ENCODE assay signal across 17 cellular contexts in the genomic region with DNA sequence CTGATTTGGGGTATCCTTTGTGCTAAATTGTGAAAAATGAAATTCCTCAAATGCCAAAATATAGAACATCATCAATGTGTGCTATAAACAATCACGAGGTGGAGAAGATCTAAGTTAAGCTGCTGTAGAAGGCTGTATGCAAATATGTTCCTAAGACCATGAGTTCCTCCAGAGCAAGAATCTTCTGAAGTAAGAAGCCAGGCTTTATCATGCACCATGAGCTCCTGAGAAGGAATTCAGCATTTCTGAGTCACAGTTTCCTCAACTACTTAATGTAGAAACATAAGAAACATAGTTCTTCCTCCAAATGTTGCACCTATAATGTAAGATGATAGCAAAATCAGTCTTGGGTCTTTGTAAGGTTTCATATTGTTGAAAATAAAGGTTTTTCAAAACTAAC.
DNase-seq lines count a peak whose midpoint lies in the region; ATAC-seq and TF ChIP-seq lines count a peak whose summit lies in the region.
"Had no signal": no experiment of that assay in that cellular context is flagged by ENCODE, and none has a peak within 500 bp of the region (broad histone marks: within the 10 kb centered on the region; RNA-seq: fewer than 3 reads in every experiment).

No MANE protein-coding gene starts in this region.

- H3K27me3 ChIP-seq in HUES6 (ENCODE audit: control insufficient read depth, insufficient read depth, low read length) (no peaks in the 10 kb centered on the region), brain microvascular endothelial cell (replicated peaks) (no peaks in the 10 kb centered on the region), hepatocyte (no peaks in the 10 kb centered on the region), upper lobe of left lung (no peaks in the 10 kb centered on the region)
- H3K27me3 ChIP-seq in CD4-positive, alpha-beta T cell (ENCODE audit: control insufficient read depth, insufficient read depth, low read length): no peaks in the 10 kb centered on the region

- in situ Hi-C loops in brain microvascular endothelial cell (cut with HindIII; ENCODE audit: low pct_ligation_motif_present, low sequenced_read_pairs): no loop called here

- no peak overlapping the region for H3K4me3 Mint-ChIP-seq in CD4-positive, alpha-beta T cell
- H3K4me3 Mint-ChIP-seq: CD8-positive, alpha-beta T cell had no signal

- no peaks in the 10 kb centered on the region for H3K4me1 ChIP-seq in HUES6 (ENCODE audit: control insufficient read depth, insufficient read depth, low read length)
- H3K4me1 ChIP-seq in hepatocyte (ENCODE audit: insufficient read depth): no peaks in the 10 kb centered on the region
- H3K4me1 ChIP-seq in upper lobe of left lung: no peaks in the 10 kb centered on the region
- H3K4me1 ChIP-seq: BE2C had no signal

- TF ChIP-seq EP300 in upper lobe of left lung (IDR thresholded peaks at IDR 0.05): no peak

- no peaks in the 10 kb centered on the region for H3K79me2 ChIP-seq in hepatocyte

- peaks cover 4% of the 10 kb centered on the region for H3K27me3 Mint-ChIP-seq in CD4-positive, alpha-beta T cell

- no peak overlapping the region for H3K4me2 ChIP-seq in hepatocyte

- TF ChIP-seq POLR2A in upper lobe of left lung (IDR thresholded peaks at IDR 0.05): no peak

- H3K4me3 ChIP-seq in HUES6 (ENCODE audit: low read depth, low read length) (no peak overlapping the region), brain microvascular endothelial cell (ENCODE audit: low read depth, low read length) (no peak overlapping the region), hepatocyte (no peak overlapping the region), upper lobe of left lung (no peak overlapping the region)

- no peaks in the 10 kb centered on the region for H3K36me3 Mint-ChIP-seq in CD4-positive, alpha-beta T cell (ENCODE audit: low read depth)
- H3K36me3 Mint-ChIP-seq: CD8-positive, alpha-beta T cell had no signal

- H3K36me3 ChIP-seq in HUES6 (ENCODE audit: control insufficient read depth, insufficient read depth, low read length): no peaks in the 10 kb centered on the region
- H3K36me3 ChIP-seq in brain microvascular endothelial cell (replicated peaks): no peaks in the 10 kb centered on the region
- no peaks in the 10 kb centered on the region for H3K36me3 ChIP-seq in hepatocyte (replicated peaks; ENCODE audit: insufficient read depth, low read depth)
- H3K36me3 ChIP-seq in upper lobe of left lung: no peaks in the 10 kb centered on the region
- H3K36me3 ChIP-seq: BE2C had no signal

- no peak for TF ChIP-seq CTCF in brain microvascular endothelial cell (IDR thresholded peaks at IDR 0.05; ENCODE audit: low read depth, low read length, missing control alignments)
- TF ChIP-seq CTCF in hepatocyte (IDR thresholded peaks at IDR 0.05; ENCODE audit: poor library complexity): no peak
- no peak for TF ChIP-seq CTCF in CD4-positive, alpha-beta T cell (IDR thresholded peaks at IDR 0.05)
- TF ChIP-seq CTCF in upper lobe of left lung (IDR thresholded peaks at IDR 0.05): no peak

- H3K4me1 Mint-ChIP-seq in CD4-positive, alpha-beta T cell (ENCODE audit: low read depth): no peaks in the 10 kb centered on the region

- no peak overlapping the region for H2AFZ ChIP-seq in hepatocyte

- H3K9ac ChIP-seq in HUES6 (ENCODE audit: low read length): no peak overlapping the region

- no peaks in the 10 kb centered on the region for H3K9me3 Mint-ChIP-seq in CD4-positive, alpha-beta T cell
- H3K9me3 Mint-ChIP-seq: CD8-positive, alpha-beta T cell had no signal

- intact Hi-C loops in CD4-positive, alpha-beta T cell (cut with DNase I, micrococcal nuclease): loop anchor here (10.0 kb wide), 2 partner anchors 521 to 1131 kb away; no protein-coding TSS in a partner anchor

- ATAC-seq in CD4-positive, alpha-beta T cell (ENCODE audit: poor library complexity): no peak
- ATAC-seq in GM18870 (IDR thresholded peaks at IDR 0.05; ENCODE audit: unreplicated experiment) (no peak), upper lobe of left lung (ENCODE audit: low FRiP score in 2 of 2) (no peak)
- ATAC-seq: CD8-positive, alpha-beta T cell had no signal

- CTCF ChIA-PET in CD4-positive, alpha-beta T cell (lab: Charles Lee): no interaction called here

- H3K9me2 ChIP-seq in hepatocyte (replicated peaks; ENCODE audit: insufficient read depth): no peaks in the 10 kb centered on the region

- DNase-seq in brain microvascular endothelial cell (peak; percentile 40), hepatocyte (ENCODE audit: low spot score) (peak; percentile 9), NCI-H2107 (lab: John Stamatoyannopoulos, UW) (no peak), upper lobe of left lung (no peak)
- DNase-seq in CD4-positive, alpha-beta T cell: no peak
- DNase-seq: ACHN; BE2C; CD8-positive, alpha-beta T cell; DND-41; NCI-H1436; NCI-H2081; NCI-H226; NCI-H526 treated with DMSO at 0.1 percent for 48 hours; OCI-M1; RPMI8226 had no signal

- POLR2A ChIA-PET in CD4-positive, alpha-beta T cell (lab: Charles Lee): no interaction called here

- H3K27ac Mint-ChIP-seq in CD4-positive, alpha-beta T cell: no peak overlapping the region
- H3K27ac Mint-ChIP-seq: CD8-positive, alpha-beta T cell had no signal

- H3K9me3 ChIP-seq in HUES6 (ENCODE audit: control insufficient read depth, insufficient read depth, low read depth, low read length) (peaks cover 19% of the 10 kb centered on the region), hepatocyte (ENCODE audit: low read depth) (no peaks in the 10 kb centered on the region), upper lobe of left lung (no peaks in the 10 kb centered on the region)
- no peaks in the 10 kb centered on the region for H3K9me3 ChIP-seq in CD4-positive, alpha-beta T cell (ENCODE audit: control insufficient read depth, low read length)
- H3K9me3 ChIP-seq: BE2C had no signal

- H4K20me1 ChIP-seq in hepatocyte (ENCODE audit: insufficient read depth, poor library complexity, severe bottlenecking): no peaks in the 10 kb centered on the region

- WGBS in hepatocyte (ENCODE audit: low lambda C conversion rate, missing lambda C conversion rate): 61% methylated on average over 1 of the region's 1 CpG
- 83 to 84% methylated on average over 1 of the region's 1 CpG for WGBS in upper lobe of left lung, 2 donors

- H3K27ac ChIP-seq in HUES6 (ENCODE audit: low read depth, low read length) (0 out of 2 replicates have a peak overlapping the region, but pooled peaks have one; percentile 21), brain microvascular endothelial cell (no peak overlapping the region), hepatocyte (no peak overlapping the region), upper lobe of left lung (no peak overlapping the region)
- H3K27ac ChIP-seq in CD4-positive, alpha-beta T cell (ENCODE audit: low read depth, low read length): no peak overlapping the region

Comparison
In these comparisons a context has a peak if more than half of its experiments do, and no peak if none do; other contexts are left out.
1. DNase-seq: peak in brain microvascular endothelial cell (single experiment) and hepatocyte (single experiment); none in NCI-H2107 (single experiment), CD4-positive, alpha-beta T cell (0 of 10) and upper lobe of left lung (0 of 2).